ENCODE assay signal across 2 cellular contexts in the genomic region with DNA sequence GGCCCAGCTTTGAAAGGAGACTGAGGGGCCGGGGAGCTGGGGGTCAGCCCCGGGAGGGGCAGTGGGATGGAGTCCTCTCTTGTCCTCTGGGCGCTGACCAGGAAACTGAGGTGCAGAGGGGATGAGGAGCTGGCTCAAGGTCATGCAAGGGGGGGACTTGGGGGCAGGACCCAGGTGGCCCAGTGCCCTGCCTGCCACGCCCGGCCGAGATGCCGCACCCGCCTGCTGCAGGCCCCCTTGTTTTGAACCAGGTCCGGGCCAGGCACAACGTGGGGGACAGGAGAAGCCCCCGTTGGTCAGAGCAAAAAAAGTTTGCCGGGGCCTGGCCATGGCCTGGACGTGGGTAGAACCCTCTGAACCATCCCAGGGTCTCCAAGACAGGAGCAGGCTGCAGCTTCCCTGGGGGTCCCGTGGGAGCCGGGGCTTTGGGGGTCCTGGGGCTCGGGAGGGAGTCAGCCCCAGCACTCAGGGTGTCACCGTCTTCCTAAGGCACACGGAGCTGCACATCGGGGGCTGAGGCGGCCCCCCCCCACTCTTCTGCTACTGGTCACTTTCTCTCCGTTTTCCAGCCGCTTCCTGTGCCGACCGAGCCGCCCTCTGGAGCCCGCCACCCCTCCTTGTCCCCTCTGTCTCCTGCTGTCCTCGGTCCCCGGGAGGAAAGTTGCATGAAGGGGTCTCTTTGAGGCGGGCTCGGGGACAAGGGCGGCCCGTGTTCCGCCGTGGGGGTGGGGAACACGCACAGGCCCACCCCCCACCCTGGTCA.
TF ChIP-seq lines count a peak whose summit lies in the region.

No MANE protein-coding gene starts in this region.

TF ChIP-seq in GM23338, 12 proteins besides CTCF, POLR2A, EP300 and RAD21 (continues in another document):
- TF ChIP-seq EZH2 (IDR thresholded peaks at IDR 0.05; ENCODE audit: low read depth, unreplicated experiment) (no peak), EZH2phosphoT487 (IDR thresholded peaks at IDR 0.05; ENCODE audit: unreplicated experiment) (no peak), JUNB (IDR thresholded peaks at IDR 0.05; ENCODE audit: unreplicated experiment) (no peak), ZNF331 (CRISPR knock-in tag; IDR thresholded peaks at IDR 0.05; ENCODE audit: low read depth) (no peak), ZNF114 (CRISPR knock-in tag; IDR thresholded peaks at IDR 0.05) (no peak), STAT1 (IDR thresholded peaks at IDR 0.05; ENCODE audit: unreplicated experiment) (no peak), POLR2AphosphoS5 (IDR thresholded peaks at IDR 0.05; ENCODE audit: low read depth) (no peak), NANOG (IDR thresholded peaks at IDR 0.05; ENCODE audit: borderline replicate concordance) (no peak), CREB1 (CRISPR knock-in tag; IDR thresholded peaks at IDR 0.05; ENCODE audit: low read depth) (no peak)
- TF ChIP-seq, protein P1, sequence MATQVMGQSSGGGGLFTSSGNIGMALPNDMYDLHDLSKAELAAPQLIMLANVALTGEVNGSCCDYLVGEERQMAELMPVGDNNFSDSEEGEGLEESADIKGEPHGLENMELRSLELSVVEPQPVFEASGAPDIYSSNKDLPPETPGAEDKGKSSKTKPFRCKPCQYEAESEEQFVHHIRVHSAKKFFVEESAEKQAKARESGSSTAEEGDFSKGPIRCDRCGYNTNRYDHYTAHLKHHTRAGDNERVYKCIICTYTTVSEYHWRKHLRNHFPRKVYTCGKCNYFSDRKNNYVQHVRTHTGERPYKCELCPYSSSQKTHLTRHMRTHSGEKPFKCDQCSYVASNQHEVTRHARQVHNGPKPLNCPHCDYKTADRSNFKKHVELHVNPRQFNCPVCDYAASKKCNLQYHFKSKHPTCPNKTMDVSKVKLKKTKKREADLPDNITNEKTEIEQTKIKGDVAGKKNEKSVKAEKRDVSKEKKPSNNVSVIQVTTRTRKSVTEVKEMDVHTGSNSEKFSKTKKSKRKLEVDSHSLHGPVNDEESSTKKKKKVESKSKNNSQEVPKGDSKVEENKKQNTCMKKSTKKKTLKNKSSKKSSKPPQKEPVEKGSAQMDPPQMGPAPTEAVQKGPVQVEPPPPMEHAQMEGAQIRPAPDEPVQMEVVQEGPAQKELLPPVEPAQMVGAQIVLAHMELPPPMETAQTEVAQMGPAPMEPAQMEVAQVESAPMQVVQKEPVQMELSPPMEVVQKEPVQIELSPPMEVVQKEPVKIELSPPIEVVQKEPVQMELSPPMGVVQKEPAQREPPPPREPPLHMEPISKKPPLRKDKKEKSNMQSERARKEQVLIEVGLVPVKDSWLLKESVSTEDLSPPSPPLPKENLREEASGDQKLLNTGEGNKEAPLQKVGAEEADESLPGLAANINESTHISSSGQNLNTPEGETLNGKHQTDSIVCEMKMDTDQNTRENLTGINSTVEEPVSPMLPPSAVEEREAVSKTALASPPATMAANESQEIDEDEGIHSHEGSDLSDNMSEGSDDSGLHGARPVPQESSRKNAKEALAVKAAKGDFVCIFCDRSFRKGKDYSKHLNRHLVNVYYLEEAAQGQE (IDR thresholded peaks at IDR 0.05; ENCODE audit: unreplicated experiment) = no peak
- TF ChIP-seq, protein P2, sequence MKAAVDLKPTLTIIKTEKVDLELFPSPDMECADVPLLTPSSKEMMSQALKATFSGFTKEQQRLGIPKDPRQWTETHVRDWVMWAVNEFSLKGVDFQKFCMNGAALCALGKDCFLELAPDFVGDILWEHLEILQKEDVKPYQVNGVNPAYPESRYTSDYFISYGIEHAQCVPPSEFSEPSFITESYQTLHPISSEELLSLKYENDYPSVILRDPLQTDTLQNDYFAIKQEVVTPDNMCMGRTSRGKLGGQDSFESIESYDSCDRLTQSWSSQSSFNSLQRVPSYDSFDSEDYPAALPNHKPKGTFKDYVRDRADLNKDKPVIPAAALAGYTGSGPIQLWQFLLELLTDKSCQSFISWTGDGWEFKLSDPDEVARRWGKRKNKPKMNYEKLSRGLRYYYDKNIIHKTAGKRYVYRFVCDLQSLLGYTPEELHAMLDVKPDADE (IDR thresholded peaks at IDR 0.05) = no peak

TF ChIP-seq in SK-N-SH treated with all-trans-retinoic acid at 6 μM for 48 hours, 23 proteins besides CTCF, POLR2A, EP300 and RAD21:
- TF ChIP-seq, protein P3, sequence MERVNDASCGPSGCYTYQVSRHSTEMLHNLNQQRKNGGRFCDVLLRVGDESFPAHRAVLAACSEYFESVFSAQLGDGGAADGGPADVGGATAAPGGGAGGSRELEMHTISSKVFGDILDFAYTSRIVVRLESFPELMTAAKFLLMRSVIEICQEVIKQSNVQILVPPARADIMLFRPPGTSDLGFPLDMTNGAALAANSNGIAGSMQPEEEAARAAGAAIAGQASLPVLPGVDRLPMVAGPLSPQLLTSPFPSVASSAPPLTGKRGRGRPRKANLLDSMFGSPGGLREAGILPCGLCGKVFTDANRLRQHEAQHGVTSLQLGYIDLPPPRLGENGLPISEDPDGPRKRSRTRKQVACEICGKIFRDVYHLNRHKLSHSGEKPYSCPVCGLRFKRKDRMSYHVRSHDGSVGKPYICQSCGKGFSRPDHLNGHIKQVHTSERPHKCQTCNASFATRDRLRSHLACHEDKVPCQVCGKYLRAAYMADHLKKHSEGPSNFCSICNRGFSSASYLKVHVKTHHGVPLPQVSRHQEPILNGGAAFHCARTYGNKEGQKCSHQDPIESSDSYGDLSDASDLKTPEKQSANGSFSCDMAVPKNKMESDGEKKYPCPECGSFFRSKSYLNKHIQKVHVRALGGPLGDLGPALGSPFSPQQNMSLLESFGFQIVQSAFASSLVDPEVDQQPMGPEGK (CRISPR knock-in tag; IDR thresholded peaks at IDR 0.05; ENCODE audit: borderline replicate concordance) = no peak
- TF ChIP-seq BACH2 (CRISPR knock-in tag; IDR thresholded peaks at IDR 0.05; ENCODE audit: borderline replicate concordance) = no peak
- TF ChIP-seq, protein P4, sequence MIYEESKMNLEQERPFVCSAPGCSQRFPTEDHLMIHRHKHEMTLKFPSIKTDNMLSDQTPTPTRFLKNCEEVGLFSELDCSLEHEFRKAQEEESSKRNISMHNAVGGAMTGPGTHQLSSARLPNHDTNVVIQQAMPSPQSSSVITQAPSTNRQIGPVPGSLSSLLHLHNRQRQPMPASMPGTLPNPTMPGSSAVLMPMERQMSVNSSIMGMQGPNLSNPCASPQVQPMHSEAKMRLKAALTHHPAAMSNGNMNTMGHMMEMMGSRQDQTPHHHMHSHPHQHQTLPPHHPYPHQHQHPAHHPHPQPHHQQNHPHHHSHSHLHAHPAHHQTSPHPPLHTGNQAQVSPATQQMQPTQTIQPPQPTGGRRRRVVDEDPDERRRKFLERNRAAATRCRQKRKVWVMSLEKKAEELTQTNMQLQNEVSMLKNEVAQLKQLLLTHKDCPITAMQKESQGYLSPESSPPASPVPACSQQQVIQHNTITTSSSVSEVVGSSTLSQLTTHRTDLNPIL (CRISPR knock-in tag; IDR thresholded peaks at IDR 0.05; ENCODE audit: low read depth) = no peak
